Comparison of ENCODE assay signal across 1 cellular context in the genomic region with DNA sequence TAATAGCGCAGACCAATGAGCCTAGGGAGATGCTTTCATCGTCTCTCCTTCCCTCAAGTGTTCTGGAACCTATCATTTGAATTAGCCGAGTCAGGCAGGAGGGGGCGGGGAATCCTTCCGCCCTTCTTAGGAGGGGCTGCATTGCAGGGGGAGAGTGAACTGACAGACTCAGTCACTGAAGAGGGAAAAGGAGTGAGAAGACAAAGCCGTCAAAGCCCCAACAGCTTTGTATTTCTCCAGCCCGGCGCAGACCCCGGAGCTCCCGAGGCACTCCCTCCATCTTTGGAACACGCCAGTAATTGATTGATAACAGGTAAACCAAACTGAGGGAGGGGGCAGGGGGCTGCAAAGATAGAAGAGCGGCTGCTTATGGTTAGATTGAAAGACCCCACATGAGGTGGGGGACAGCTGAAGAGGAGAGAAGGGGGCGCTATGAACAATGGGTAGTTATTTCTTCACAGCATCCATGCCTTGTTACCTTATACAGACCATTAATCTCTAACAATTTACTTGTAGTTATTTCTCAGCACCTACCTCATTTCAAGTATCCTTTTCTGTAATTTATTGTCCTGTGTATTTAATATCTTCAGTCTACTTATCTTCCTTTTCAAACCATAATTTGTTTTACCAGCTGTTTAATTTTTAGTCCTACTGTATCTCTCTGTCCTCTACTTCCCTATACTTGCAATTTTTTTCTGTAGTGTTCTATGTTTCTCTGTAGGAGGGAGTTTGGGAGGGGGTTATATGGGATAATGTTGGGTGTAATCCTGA.
TF ChIP-seq lines count a peak whose summit lies in the region.

A gene with protein sequence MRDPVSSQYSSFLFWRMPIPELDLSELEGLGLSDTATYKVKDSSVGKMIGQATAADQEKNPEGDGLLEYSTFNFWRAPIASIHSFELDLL (plus strand): TSS at position 157 of the 771 bp plus-strand sequence. CDS start 6,828 bp downstream, outside the sequence.

TF ChIP-seq in K562, 482 proteins besides CTCF, POLR2A, EP300 and RAD21 (continued from another document and continues in another):
- TF ChIP-seq CHAMP1 (IDR thresholded peaks at IDR 0.05) (no peak), NCOA1 (IDR thresholded peaks at IDR 0.05; ENCODE audit: low read depth) (peak; percentile 50; the same call in 1 of the 2 replicates), EGR1 (conservative IDR thresholded peaks at IDR 0.05) (peak; percentile 76), NR2C1 (IDR thresholded peaks at IDR 0.05) (no peak), NR2C1 (tag; IDR thresholded peaks at IDR 0.05) (no peak), ZNF717 (CRISPR knock-in tag; IDR thresholded peaks at IDR 0.05) (no peak), ADNP (tag; IDR thresholded peaks at IDR 0.05) (no peak), ZFP30 (CRISPR knock-in tag; IDR thresholded peaks at IDR 0.05; ENCODE audit: borderline replicate concordance) (no peak), ZEB2 (IDR thresholded peaks at IDR 0.05) (no peak), NR1H2 (CRISPR knock-in tag; IDR thresholded peaks at IDR 0.05) (no peak), TBL1XR1 (IDR thresholded peaks at IDR 0.05; ENCODE audit: low read length in 2 of 2) (no peak), FOSL1 (tag; conservative IDR thresholded peaks at IDR 0.05) (no peak), ZNF282 (CRISPR knock-in tag; IDR thresholded peaks at IDR 0.05) (no peak), BMI1 (IDR thresholded peaks at IDR 0.05; ENCODE audit: low read length) (no peak), TBP (optimal IDR thresholded peaks at IDR 0.05; ENCODE audit: low read depth, low read length) (peak; percentile 83), U2AF2 (optimal IDR thresholded peaks at IDR 0.05; ENCODE audit: low read depth, low read length) (no peak), MAFK (IDR thresholded peaks at IDR 0.05; ENCODE audit: low read length) (peak; percentile 53), NCOR1 (IDR thresholded peaks at IDR 0.05) (0 out of 2 replicates have a peak, but pooled peaks have one; percentile 8), TEAD2 (tag; IDR thresholded peaks at IDR 0.05) (no peak), XRCC4 (IDR thresholded peaks at IDR 0.05; ENCODE audit: extremely low read depth, insufficient read depth, insufficient read length) (no peak), ZNF639 (CRISPR knock-in tag; conservative IDR thresholded peaks at IDR 0.05 in 1 of 2, IDR thresholded peaks at IDR 0.05 in 1 of 2) (no peak), ZNF175 (CRISPR knock-in tag; IDR thresholded peaks at IDR 0.05; ENCODE audit: low read depth) (no peak), SREBF1 (IDR thresholded peaks at IDR 0.05; ENCODE audit: borderline replicate concordance, low read depth, low read length) (no peak), CHD4 (IDR thresholded peaks at IDR 0.05; ENCODE audit: insufficient read depth, insufficient replicate concordance, low read depth, low read length, poor library complexity, severe bottlenecking) (no peak), NBN (IDR thresholded peaks at IDR 0.05; ENCODE audit: low read depth) (no peak), NFXL1 (CRISPR knock-in tag; IDR thresholded peaks at IDR 0.05) (no peak), GATA2 (CRISPR knock-in tag; IDR thresholded peaks at IDR 0.05) (no peak), BCOR (IDR thresholded peaks at IDR 0.05) (no peak), KDM1A (IDR thresholded peaks at IDR 0.05) (0 out of 4 replicates have a peak, but pooled peaks of 1 of the 2 experiments have one; percentile 17), ZNF316 (IDR thresholded peaks at IDR 0.05) (peak; percentile 61), KHSRP (IDR thresholded peaks at IDR 0.05) (no peak), CXXC5 (CRISPR knock-in tag; IDR thresholded peaks at IDR 0.05) (0 out of 2 replicates have a peak, but pooled peaks have one; percentile 35), NCOA2 (IDR thresholded peaks at IDR 0.05; ENCODE audit: partially characterized antibody in 2 of 2) (peak in 1 of 2 experiments; percentile 43), MNT (conservative IDR thresholded peaks at IDR 0.05) (no peak; a peak in 3 of 4 replicates), ZNF311 (CRISPR knock-in tag; IDR thresholded peaks at IDR 0.05) (no peak), PURB (CRISPR knock-in tag; IDR thresholded peaks at IDR 0.05; ENCODE audit: low read depth) (no peak), ZNF431 (CRISPR knock-in tag; IDR thresholded peaks at IDR 0.05) (no peak), RNF219 (CRISPR knock-in tag; IDR thresholded peaks at IDR 0.05) (no peak), ZNF224 (CRISPR knock-in tag; IDR thresholded peaks at IDR 0.05) (no peak), ZC3H4 (CRISPR knock-in tag; IDR thresholded peaks at IDR 0.05; ENCODE audit: borderline replicate concordance) (no peak; the same call in 1 of the 2 replicates), JUNB (CRISPR knock-in tag; conservative IDR thresholded peaks at IDR 0.05) (no peak)
- TF ChIP-seq, protein P1, sequence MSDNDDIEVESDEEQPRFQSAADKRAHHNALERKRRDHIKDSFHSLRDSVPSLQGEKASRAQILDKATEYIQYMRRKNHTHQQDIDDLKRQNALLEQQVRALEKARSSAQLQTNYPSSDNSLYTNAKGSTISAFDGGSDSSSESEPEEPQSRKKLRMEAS (CRISPR knock-in tag; IDR thresholded peaks at IDR 0.05): no peak
- TF ChIP-seq, protein P2, sequence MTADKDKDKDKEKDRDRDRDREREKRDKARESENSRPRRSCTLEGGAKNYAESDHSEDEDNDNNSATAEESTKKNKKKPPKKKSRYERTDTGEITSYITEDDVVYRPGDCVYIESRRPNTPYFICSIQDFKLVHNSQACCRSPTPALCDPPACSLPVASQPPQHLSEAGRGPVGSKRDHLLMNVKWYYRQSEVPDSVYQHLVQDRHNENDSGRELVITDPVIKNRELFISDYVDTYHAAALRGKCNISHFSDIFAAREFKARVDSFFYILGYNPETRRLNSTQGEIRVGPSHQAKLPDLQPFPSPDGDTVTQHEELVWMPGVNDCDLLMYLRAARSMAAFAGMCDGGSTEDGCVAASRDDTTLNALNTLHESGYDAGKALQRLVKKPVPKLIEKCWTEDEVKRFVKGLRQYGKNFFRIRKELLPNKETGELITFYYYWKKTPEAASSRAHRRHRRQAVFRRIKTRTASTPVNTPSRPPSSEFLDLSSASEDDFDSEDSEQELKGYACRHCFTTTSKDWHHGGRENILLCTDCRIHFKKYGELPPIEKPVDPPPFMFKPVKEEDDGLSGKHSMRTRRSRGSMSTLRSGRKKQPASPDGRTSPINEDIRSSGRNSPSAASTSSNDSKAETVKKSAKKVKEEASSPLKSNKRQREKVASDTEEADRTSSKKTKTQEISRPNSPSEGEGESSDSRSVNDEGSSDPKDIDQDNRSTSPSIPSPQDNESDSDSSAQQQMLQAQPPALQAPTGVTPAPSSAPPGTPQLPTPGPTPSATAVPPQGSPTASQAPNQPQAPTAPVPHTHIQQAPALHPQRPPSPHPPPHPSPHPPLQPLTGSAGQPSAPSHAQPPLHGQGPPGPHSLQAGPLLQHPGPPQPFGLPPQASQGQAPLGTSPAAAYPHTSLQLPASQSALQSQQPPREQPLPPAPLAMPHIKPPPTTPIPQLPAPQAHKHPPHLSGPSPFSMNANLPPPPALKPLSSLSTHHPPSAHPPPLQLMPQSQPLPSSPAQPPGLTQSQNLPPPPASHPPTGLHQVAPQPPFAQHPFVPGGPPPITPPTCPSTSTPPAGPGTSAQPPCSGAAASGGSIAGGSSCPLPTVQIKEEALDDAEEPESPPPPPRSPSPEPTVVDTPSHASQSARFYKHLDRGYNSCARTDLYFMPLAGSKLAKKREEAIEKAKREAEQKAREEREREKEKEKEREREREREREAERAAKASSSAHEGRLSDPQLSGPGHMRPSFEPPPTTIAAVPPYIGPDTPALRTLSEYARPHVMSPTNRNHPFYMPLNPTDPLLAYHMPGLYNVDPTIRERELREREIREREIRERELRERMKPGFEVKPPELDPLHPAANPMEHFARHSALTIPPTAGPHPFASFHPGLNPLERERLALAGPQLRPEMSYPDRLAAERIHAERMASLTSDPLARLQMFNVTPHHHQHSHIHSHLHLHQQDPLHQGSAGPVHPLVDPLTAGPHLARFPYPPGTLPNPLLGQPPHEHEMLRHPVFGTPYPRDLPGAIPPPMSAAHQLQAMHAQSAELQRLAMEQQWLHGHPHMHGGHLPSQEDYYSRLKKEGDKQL (CRISPR knock-in tag; IDR thresholded peaks at IDR 0.05; ENCODE audit: borderline replicate concordance): no peak
- TF ChIP-seq, protein P3, sequence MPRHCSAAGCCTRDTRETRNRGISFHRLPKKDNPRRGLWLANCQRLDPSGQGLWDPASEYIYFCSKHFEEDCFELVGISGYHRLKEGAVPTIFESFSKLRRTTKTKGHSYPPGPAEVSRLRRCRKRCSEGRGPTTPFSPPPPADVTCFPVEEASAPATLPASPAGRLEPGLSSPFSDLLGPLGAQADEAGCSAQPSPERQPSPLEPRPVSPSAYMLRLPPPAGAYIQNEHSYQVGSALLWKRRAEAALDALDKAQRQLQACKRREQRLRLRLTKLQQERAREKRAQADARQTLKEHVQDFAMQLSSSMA (CRISPR knock-in tag; IDR thresholded peaks at IDR 0.05): no peak
- TF ChIP-seq, protein P4, sequence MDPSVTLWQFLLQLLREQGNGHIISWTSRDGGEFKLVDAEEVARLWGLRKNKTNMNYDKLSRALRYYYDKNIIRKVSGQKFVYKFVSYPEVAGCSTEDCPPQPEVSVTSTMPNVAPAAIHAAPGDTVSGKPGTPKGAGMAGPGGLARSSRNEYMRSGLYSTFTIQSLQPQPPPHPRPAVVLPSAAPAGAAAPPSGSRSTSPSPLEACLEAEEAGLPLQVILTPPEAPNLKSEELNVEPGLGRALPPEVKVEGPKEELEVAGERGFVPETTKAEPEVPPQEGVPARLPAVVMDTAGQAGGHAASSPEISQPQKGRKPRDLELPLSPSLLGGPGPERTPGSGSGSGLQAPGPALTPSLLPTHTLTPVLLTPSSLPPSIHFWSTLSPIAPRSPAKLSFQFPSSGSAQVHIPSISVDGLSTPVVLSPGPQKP (CRISPR knock-in tag; IDR thresholded peaks at IDR 0.05): no peak
- TF ChIP-seq, protein P5, sequence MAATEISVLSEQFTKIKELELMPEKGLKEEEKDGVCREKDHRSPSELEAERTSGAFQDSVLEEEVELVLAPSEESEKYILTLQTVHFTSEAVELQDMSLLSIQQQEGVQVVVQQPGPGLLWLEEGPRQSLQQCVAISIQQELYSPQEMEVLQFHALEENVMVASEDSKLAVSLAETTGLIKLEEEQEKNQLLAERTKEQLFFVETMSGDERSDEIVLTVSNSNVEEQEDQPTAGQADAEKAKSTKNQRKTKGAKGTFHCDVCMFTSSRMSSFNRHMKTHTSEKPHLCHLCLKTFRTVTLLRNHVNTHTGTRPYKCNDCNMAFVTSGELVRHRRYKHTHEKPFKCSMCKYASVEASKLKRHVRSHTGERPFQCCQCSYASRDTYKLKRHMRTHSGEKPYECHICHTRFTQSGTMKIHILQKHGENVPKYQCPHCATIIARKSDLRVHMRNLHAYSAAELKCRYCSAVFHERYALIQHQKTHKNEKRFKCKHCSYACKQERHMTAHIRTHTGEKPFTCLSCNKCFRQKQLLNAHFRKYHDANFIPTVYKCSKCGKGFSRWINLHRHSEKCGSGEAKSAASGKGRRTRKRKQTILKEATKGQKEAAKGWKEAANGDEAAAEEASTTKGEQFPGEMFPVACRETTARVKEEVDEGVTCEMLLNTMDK (IDR thresholded peaks at IDR 0.05; ENCODE audit: borderline replicate concordance, insufficient read depth, low read depth, low read length, poor library complexity, severe bottlenecking): no peak
